8 cellular contexts compared by ENCODE assay signal in the genomic region with DNA sequence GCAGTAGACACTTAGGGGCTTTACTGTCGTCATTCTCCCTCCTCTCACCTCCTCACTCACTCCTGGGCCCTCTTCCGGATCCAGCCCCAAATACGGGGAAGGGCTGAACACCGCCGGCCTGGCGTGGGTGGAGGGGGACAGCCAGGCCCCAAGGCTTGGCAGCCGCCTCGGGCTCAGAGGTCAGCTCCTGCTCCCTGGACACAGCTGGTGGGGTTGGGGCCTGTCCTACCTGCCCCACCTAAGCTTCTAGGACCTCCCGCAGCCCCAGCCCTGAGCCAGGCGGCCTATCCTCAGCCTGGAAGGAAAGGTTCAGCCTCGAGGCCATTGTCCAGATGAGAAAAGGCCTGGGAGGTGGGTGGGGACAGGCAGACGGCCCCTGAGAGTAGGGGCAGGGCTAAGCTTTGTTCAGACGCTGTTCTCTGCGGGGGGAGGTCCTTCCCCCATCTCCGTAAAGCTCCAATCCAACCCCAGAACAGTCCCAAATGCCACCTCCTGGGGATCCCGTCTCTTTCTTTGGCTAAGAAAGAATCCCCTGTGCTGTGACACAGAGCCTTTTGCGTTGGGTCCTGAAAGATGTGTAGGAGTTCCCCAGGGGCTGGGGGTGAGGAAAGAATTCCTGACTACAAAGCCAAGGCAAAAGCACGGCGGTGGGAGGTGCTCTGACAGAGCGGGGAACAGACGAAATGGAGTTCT. TPM values are rescaled to one million over a fixed set of nuclear protein-coding genes. Genes with fewer than 3 reads are reported as not detected.
A peak's percentile ranks its signal among the peaks of the same experiment; 100 is the strongest.
DNase-seq lines count a peak whose midpoint lies in the region; ATAC-seq and TF ChIP-seq lines count a peak whose summit lies in the region.

No MANE protein-coding gene starts in this region.

- H3K79me1 ChIP-seq in mesendoderm (ENCODE audit: low read length), result peaks cover 27% of the 10 kb centered on the region

- H4K5ac ChIP-seq in mesendoderm (ENCODE audit: low read length), result peak overlapping the region; percentile 73

- H2AK5ac ChIP-seq in mesendoderm (ENCODE audit: low read length), result no peak overlapping the region

- peaks cover 29% of the 10 kb centered on the region for H3K79me2 ChIP-seq in Loucy (ENCODE audit: insufficient read depth, low read length)
- H3K79me2 ChIP-seq in mesendoderm (ENCODE audit: control insufficient read depth, insufficient read depth, low read length), result peaks cover 35% of the 10 kb centered on the region

- H2BK5ac ChIP-seq in mesendoderm (ENCODE audit: low read length), result peak overlapping the region; percentile 29

- TF ChIP-seq CTCF in A673 (conservative IDR thresholded peaks at IDR 0.05; ENCODE audit: low read depth, low read length), result no peak
- no peak for TF ChIP-seq CTCF in Loucy (conservative IDR thresholded peaks at IDR 0.05; ENCODE audit: low read length)
- TF ChIP-seq CTCF in choroid plexus epithelial cell (conservative IDR thresholded peaks at IDR 0.05; ENCODE audit: low read depth, low read length), result no peak
- TF ChIP-seq CTCF in GM10266 (IDR thresholded peaks at IDR 0.05; ENCODE audit: control insufficient read depth, insufficient read depth, low read depth, missing control alignments), result no peak

- peaks cover 7% of the 10 kb centered on the region for H4K20me1 ChIP-seq in Loucy (ENCODE audit: insufficient read depth, low read length, poor library complexity, severe bottlenecking)

- peak overlapping the region; percentile 34 for H3K4me3 ChIP-seq in A673 (ENCODE audit: low read depth, low read length, poor library complexity, severe bottlenecking)
- H3K4me3 ChIP-seq in Loucy (ENCODE audit: low read length, poor library complexity, severe bottlenecking), result peak overlapping the region; percentile 69
- peak overlapping the region; percentile 57 for H3K4me3 ChIP-seq in choroid plexus epithelial cell (ENCODE audit: low read depth, low read length)
- H3K4me3 ChIP-seq in mesendoderm (ENCODE audit: low read length), result peak overlapping the region; percentile 9

- no peak overlapping the region for H4K8ac ChIP-seq in mesendoderm (ENCODE audit: low read depth, low read length)

- no CpG with 5 or more reads among the region's 21 CpGs for WGBS in mesendoderm (ENCODE audit: extremely low coverage, insufficient coverage, low lambda C conversion rate)

- H3K18ac ChIP-seq in mesendoderm (ENCODE audit: low read length), result peak overlapping the region; percentile 77

- intact Hi-C loops in A673 (cut with micrococcal nuclease; ENCODE audit: unreplicated experiment), result no loop called here

- H2BK120ac ChIP-seq in mesendoderm (ENCODE audit: low read depth, low read length), result no peak overlapping the region

- POLR2A ChIA-PET in A673 (lab: Charles Lee; ENCODE audit: low non-redundant PET), result no interaction called here

- H3K56ac ChIP-seq in mesendoderm (ENCODE audit: low read length), result peak overlapping the region; percentile 85

- H3K9me3 ChIP-seq in A673 (ENCODE audit: low read depth, low read length, poor library complexity, severe bottlenecking) (no peaks in the 10 kb centered on the region), Loucy (ENCODE audit: insufficient read depth, low read depth, low read length) (no peaks in the 10 kb centered on the region)

- CTCF ChIA-PET in A673 (lab: Charles Lee), result interaction anchor here (0.5 kb wide), 1 partner anchor 117 kb away, joined by 8 read pairs; no protein-coding TSS in a partner anchor

- DNase-seq in A673 (ENCODE audit: low spot score), result peak; percentile 61
- DNase-seq in choroid plexus epithelial cell (ENCODE audit: low read depth), result peak; percentile 60
- peak; percentile 98 for DNase-seq in mesendoderm
- DNase-seq in GM10266 (ENCODE audit: extremely low spot score), result no peak
- no peak for DNase-seq in HCEC 1CT

- peak overlapping the region; percentile 96 for H2AFZ ChIP-seq in Loucy (ENCODE audit: low read length)

- peak overlapping the region; percentile 7 for H3K23ac ChIP-seq in mesendoderm (ENCODE audit: low read length)

- H3K36me3 ChIP-seq in A673 (ENCODE audit: insufficient read depth, low read length, poor library complexity, severe bottlenecking) (no peaks in the 10 kb centered on the region), Loucy (ENCODE audit: insufficient read depth, low read length) (no peaks in the 10 kb centered on the region), mesendoderm (ENCODE audit: control insufficient read depth, insufficient read depth, low read length) (no peaks in the 10 kb centered on the region)

- no TSS peak for BruUV-seq in A673 (replicated peaks; lab: Mats Ljungman, UMichigan)

- H3K4ac ChIP-seq in mesendoderm (ENCODE audit: low read depth, low read length), result peak overlapping the region; percentile 56

- H3K4me1 ChIP-seq in A673 (ENCODE audit: insufficient read depth, low read length, poor library complexity, severe bottlenecking) (peaks cover 6% of the 10 kb centered on the region), Loucy (ENCODE audit: insufficient read depth, low read length, poor library complexity, severe bottlenecking) (peaks cover 22% of the 10 kb centered on the region), mesendoderm (ENCODE audit: control insufficient read depth, low read depth, low read length) (peaks cover 3% of the 10 kb centered on the region)

- peak overlapping the region; percentile 61 for H3K9ac ChIP-seq in Loucy (ENCODE audit: low read depth, low read length, poor library complexity, severe bottlenecking)
- H3K9ac ChIP-seq in mesendoderm (ENCODE audit: low read length), result peak overlapping the region; percentile 81

- no peaks in the 10 kb centered on the region for H3K9me2 ChIP-seq in Loucy (replicated peaks; ENCODE audit: low read depth, low read length)

- H2BK15ac ChIP-seq in mesendoderm (replicated peaks; ENCODE audit: low read depth), result no peak overlapping the region

- H3K4me2 ChIP-seq in Loucy (ENCODE audit: low read depth, low read length, poor library complexity, severe bottlenecking) (peak overlapping the region; percentile 83), mesendoderm (ENCODE audit: low read length) (peak overlapping the region; percentile 58)

- no peak for ATAC-seq in GM18511 (IDR thresholded peaks at IDR 0.05; ENCODE audit: unreplicated experiment)
- no peak for ATAC-seq in GM21360 (IDR thresholded peaks at IDR 0.05; ENCODE audit: unreplicated experiment)

- H3K27me3 ChIP-seq in A673 (replicated peaks; ENCODE audit: insufficient read depth, low read depth, low read length, poor library complexity), result no peaks in the 10 kb centered on the region
- no peaks in the 10 kb centered on the region for H3K27me3 ChIP-seq in Loucy (ENCODE audit: insufficient read depth, low read length, poor library complexity, severe bottlenecking)
- no peaks in the 10 kb centered on the region for H3K27me3 ChIP-seq in mesendoderm (ENCODE audit: insufficient read depth, low read length, poor library complexity)

- no peaks in the 10 kb centered on the region for H3F3A ChIP-seq in Loucy (ENCODE audit: low read depth)

- H3K27ac ChIP-seq in A673 (ENCODE audit: low read depth, low read length, poor library complexity, severe bottlenecking) (peak overlapping the region; percentile 39), mesendoderm (ENCODE audit: low read depth, low read length) (peak overlapping the region; percentile 90)

RNA-seq across cellular contexts. Expression of a gene that starts 0.9 kb away (rescaled TPM):
- total RNA-seq in A673 (2021), result 30.2 and 39.8 TPM in 2 replicates
- 30.6 TPM for polyA plus RNA-seq in mesendoderm (2013, experiment 1 of 2)
- polyA plus RNA-seq in mesendoderm (2013, experiment 2 of 2), result 31.0 TPM

RNA-seq across cellular contexts. Expression of a gene that starts 34.0 kb away (rescaled TPM):
- 169 and 200 TPM in 2 replicates for total RNA-seq in A673 (2021)
- 198 TPM for polyA plus RNA-seq in mesendoderm (2013, experiment 1 of 2)
- 204 TPM for polyA plus RNA-seq in mesendoderm (2013, experiment 2 of 2)

RNA-seq across cellular contexts. Expression of a gene that starts 35.9 kb away (rescaled TPM):
- total RNA-seq in A673 (2021), result 8.1 and 10.4 TPM in 2 replicates
- polyA plus RNA-seq in mesendoderm (2013, experiment 1 of 2), result 2.6 TPM
- 2.5 TPM for polyA plus RNA-seq in mesendoderm (2013, experiment 2 of 2)

RNA-seq across cellular contexts. Expression of a gene that starts 40.9 kb away (rescaled TPM):
- total RNA-seq in A673 (2021), result 119 and 124 TPM in 2 replicates
- polyA plus RNA-seq in mesendoderm (2013, experiment 1 of 2), result 47.8 TPM
- polyA plus RNA-seq in mesendoderm (2013, experiment 2 of 2), result 48.5 TPM

Comparison
In these comparisons a context has a peak if more than half of its experiments do, and no peak if none do; other contexts are left out.
1. DNase-seq: peak in A673 (single experiment), choroid plexus epithelial cell (single experiment) and mesendoderm (single experiment); none in GM10266 (single experiment) and HCEC 1CT (single experiment).
2. H3K4me3 ChIP-seq: peak in every context shown above with its lines; median percentile 69 in Loucy; 57 in choroid plexus epithelial cell; 34 in A673; 9 in mesendoderm.